14 cellular contexts compared by ENCODE assay signal in genomic region chr19:50531171-50531612, GRCh38. TPM values are rescaled to one million over a fixed set of nuclear protein-coding genes. Genes with fewer than 3 reads are reported as not detected.
"Had no signal": no experiment of that assay in that cellular context is flagged by ENCODE, and none has a peak within 500 bp of the region (broad histone marks: within the 10 kb centered on the region; RNA-seq: fewer than 3 reads in every experiment).

No MANE protein-coding gene starts in this region.

- ATAC-seq: activated CD8-positive, alpha-beta memory T cell treated with anti-CD3 and anti-CD28 coated beads, Interleukin-2, amount 10 ng/mL, durations not matched to agents 7 days and 5 days; esophagus mucosa; naive thymus-derived CD8-positive, alpha-beta T cell had no signal

- H3K36me3 ChIP-seq: neutrophil, right atrium auricular region had no signal

- H3K4me3 ChIP-seq: right atrium auricular region had no signal

- DNase-seq: activated CD4-positive, alpha-beta memory T cell treated with anti-CD3 and anti-CD28 coated beads for 36 hours; activated CD4-positive, alpha-beta T cell treated with anti-CD3 and anti-CD28 coated beads for 1 hour; activated CD8-positive, alpha-beta memory T cell treated with anti-CD3 and anti-CD28 coated beads, Interleukin-2, amount 10 ng/mL, durations not matched to agents 7 days and 5 days; activated naive CD4-positive, alpha-beta T cell treated with anti-CD3 and anti-CD28 coated beads, Interleukin-2, amount 50 U/mL, for 16 hours; activated T-cell treated with anti-CD3 and anti-CD28 coated beads, Interleukin-2, amount 50 U/mL, for 24 hours; kidney glomerular epithelial cell; mesenchymal stem cell; stimulated activated CD4-positive, alpha-beta T cell treated with anti-CD3 and anti-CD28 coated beads, Interleukin-4, amount 100 ng/mL, for 1 hour; stimulated activated naive CD4-positive, alpha-beta T cell; T-helper 1 cell had no signal

- H3K4me1 ChIP-seq: right atrium auricular region had no signal

- H3K27me3 ChIP-seq: right atrium auricular region had no signal

- H3K27ac ChIP-seq: neutrophil, right atrium auricular region had no signal

RNA-seq across cellular contexts. Expression of gene LRRC4B, which starts 37.0 kb away (rescaled TPM):
- polyA plus RNA-seq: naive thymus-derived CD8-positive, alpha-beta T cell had no signal
